7 cellular contexts compared by ENCODE assay signal in the genomic region with DNA sequence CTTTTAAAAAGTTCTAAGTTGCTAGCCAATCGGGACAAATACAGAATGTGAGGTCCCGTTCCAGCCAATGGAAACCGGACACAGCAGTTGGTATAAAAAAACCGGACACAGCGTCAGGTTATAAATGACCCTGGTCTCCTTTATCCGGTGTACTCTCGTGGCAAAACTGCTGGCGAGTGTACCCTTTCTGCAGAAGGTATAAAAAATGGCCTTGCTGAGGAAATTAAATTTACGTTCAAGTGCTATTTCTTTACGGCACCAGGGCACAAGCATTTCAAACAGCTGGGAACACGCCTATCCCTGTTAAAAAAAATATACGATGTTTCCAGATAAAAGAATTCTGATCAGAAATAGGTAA.
DNase-seq lines count a peak whose midpoint lies in the region; ATAC-seq, FAIRE-seq and TF ChIP-seq lines count a peak whose summit lies in the region.
"Not testable (repeated sequence)": the region's sequence is repeated elsewhere in the genome, so short reads cannot be mapped to it uniquely, and the experiment has no call there.

No MANE protein-coding gene starts in this region.

- not testable (repeated sequence) for H3K23me2 ChIP-seq in H1 (ENCODE audit: low read depth, low read length)

- not testable (repeated sequence) for FAIRE-seq in H1 (lab: Jason Lieb, UNC)

- not testable (repeated sequence) for H3K18ac ChIP-seq in H1 (ENCODE audit: extremely low read depth, low read length)

- peak overlapping the region; percentile 73; the same call in 1 of the 2 replicates for H3K4me2 ChIP-seq in HCT116 (ENCODE audit: low read length)
- 0 out of 2 replicates have a peak overlapping the region, but pooled peaks have one; percentile 62 for H3K4me2 ChIP-seq in OCI-LY7 (ENCODE audit: low read length)
- H3K4me2 ChIP-seq in H1 (ENCODE audit: insufficient read depth in 1 of 2, low read depth in 2 of 2, low read length in 2 of 2) = peak overlapping the region; percentile 14 to 64; a peak in 2 of 4 replicates
- peak overlapping the region; percentile 52 for H3K4me2 ChIP-seq in neural progenitor cell

- POLR2A ChIA-PET in HCT116 (lab: Charles Lee); OCI-LY7 (lab: Charles Lee): not testable (repeated sequence)
- POLR2A ChIA-PET in H1 (lab: Charles Lee; ENCODE audit: partially characterized antibody) = interaction anchor here (0.9 to 2.6 kb wide), 6 partner anchors 12 to 126 kb away, joined by 3 to 8 read pairs (median 4); no protein-coding TSS in a partner anchor

- TF ChIP-seq RAD21 in HCT116 (IDR thresholded peaks at IDR 0.05; ENCODE audit: low read depth); H1 (IDR thresholded peaks at IDR 0.05 in 1 of 2, conservative IDR thresholded peaks at IDR 0.05 in 1 of 2; ENCODE audit: low read depth in 2 of 2, low read length in 2 of 2): not testable (repeated sequence)

- peaks cover 28% of the 10 kb centered on the region for H3F3A ChIP-seq in neural progenitor cell (ENCODE audit: low read depth)

- 44% methylated on average over 10 of the region's 12 CpGs; no CpG with 5 or more reads in 1 of the 2 experiments for WGBS in H1 (ENCODE audit: extremely low coverage in 1 of 2, insufficient coverage in 1 of 2, insufficient read length in 1 of 2, insufficient replicate concordance in 2 of 2, low coverage in 1 of 2, low lambda C conversion rate in 2 of 2, missing lambda C conversion rate in 1 of 2), 2 experiments

- not testable (repeated sequence) for BruUV-seq in HCT116 (replicated peaks; lab: Mats Ljungman, UMichigan); OCI-LY7 (replicated peaks; lab: Mats Ljungman, UMichigan)

- H3K4ac ChIP-seq in H1 (replicated peaks; ENCODE audit: insufficient read length, low read depth, low read length) = not testable (repeated sequence)

- not testable (repeated sequence) for H2BK120ac ChIP-seq in H1 (replicated peaks; ENCODE audit: low read depth, low read length)

- H2BK5ac ChIP-seq in H1 (ENCODE audit: low read depth, low read length) = not testable (repeated sequence)

- H3K79me2 ChIP-seq in HCT116 (ENCODE audit: insufficient read depth, low read length) = peaks cover 99% of the 10 kb centered on the region
- H3K79me2 ChIP-seq in OCI-LY7 (ENCODE audit: insufficient read depth, low read depth, low read length) = peaks cover 98% of the 10 kb centered on the region
- H3K79me2 ChIP-seq in H1 (ENCODE audit: control insufficient read depth in 1 of 2, insufficient read depth in 2 of 2, low read length in 2 of 2) = peaks cover 33 to 97% of the 10 kb centered on the region in 2 experiments
- H3K79me2 ChIP-seq in neural progenitor cell (ENCODE audit: low read depth) = peaks cover 99% of the 10 kb centered on the region

- not testable (repeated sequence) for H3K9me3 ChIP-seq in CD4-positive, CD25-positive, alpha-beta regulatory T cell (ENCODE audit: control insufficient read depth in 2 of 2, low read length in 2 of 2); HCT116 (ENCODE audit: control insufficient read depth in 1 of 2, insufficient read depth in 1 of 2, low read depth in 1 of 2, low read length in 2 of 2); OCI-LY7 (ENCODE audit: low read length); H1 (ENCODE audit: insufficient read depth in 2 of 2, low read depth in 1 of 2, low read length in 1 of 2); iPS-20b (ENCODE audit: insufficient read depth, low read depth, low read length); neural progenitor cell (ENCODE audit: low read depth)

- peaks cover 30% of the 10 kb centered on the region for H3K79me1 ChIP-seq in H1 (ENCODE audit: low read depth, low read length)

- DNase-seq in CD4-positive, CD25-positive, alpha-beta regulatory T cell; HCT116 (ENCODE audit: low read depth, low spot score); OCI-LY7 (ENCODE audit: low spot score); H1 (ENCODE audit: low read depth in 1 of 2, low spot score in 2 of 2); neural progenitor cell (ENCODE audit: low spot score): not testable (repeated sequence)

- TF ChIP-seq POLR2A in HCT116 (IDR thresholded peaks at IDR 0.05; ENCODE audit: borderline replicate concordance, extremely low read depth, insufficient read depth, insufficient read length); H1 (IDR thresholded peaks at IDR 0.05; ENCODE audit: control extremely low read depth in 1 of 2, low read depth in 2 of 2, low read length in 2 of 2): not testable (repeated sequence)

- not testable (repeated sequence) for H2BK12ac ChIP-seq in H1 (ENCODE audit: low read depth, low read length)

- not testable (repeated sequence) for H3K9ac ChIP-seq in HCT116 (ENCODE audit: low read length); H1 (replicated peaks in 1 of 4; ENCODE audit: extremely low read depth in 1 of 4, low read depth in 3 of 4, low read length in 3 of 4)
- H3K9ac ChIP-seq in iPS-20b (ENCODE audit: low read depth, low read length) (peak overlapping the region; percentile 49; the same call in 1 of the 2 replicates), neural progenitor cell (peak overlapping the region; percentile 52)

- H3K36me3 ChIP-seq in CD4-positive, CD25-positive, alpha-beta regulatory T cell (ENCODE audit: control insufficient read depth, insufficient read depth, low read length); HCT116 (ENCODE audit: control insufficient read depth in 1 of 2, insufficient read depth in 2 of 2, low read length in 2 of 2); H1 (ENCODE audit: control insufficient read depth in 2 of 4, insufficient read depth in 4 of 4, low read length in 3 of 4); iPS-20b (ENCODE audit: insufficient read depth, low read depth, low read length); neural progenitor cell: not testable (repeated sequence)
- H3K36me3 ChIP-seq in OCI-LY7 (ENCODE audit: insufficient read depth, low read length) = peaks cover 38% of the 10 kb centered on the region

- peaks cover 41 to 100% (median 79%) of the 10 kb centered on the region in 4 donors for H3K4me1 Mint-ChIP-seq in CD4-positive, CD25-positive, alpha-beta regulatory T cell
- peaks cover 79% of the 10 kb centered on the region for H3K4me1 Mint-ChIP-seq in activated T-helper 17 cell treated with anti-CD3 and anti-CD28 coated beads, Interleukin-2, amount 50 U/mL, for 72 hours
- peaks cover 60% of the 10 kb centered on the region for H3K4me1 Mint-ChIP-seq in neural progenitor cell

- CTCF ChIA-PET in HCT116 (lab: Charles Lee); OCI-LY7 (lab: Charles Lee; ENCODE audit: unreplicated experiment): not testable (repeated sequence)
- CTCF ChIA-PET in H1 (lab: Charles Lee; ENCODE audit: partially characterized antibody) = interaction anchor here (1.0 to 1.7 kb wide), 6 partner anchors 10 to 98 kb away, joined by 3 to 4 read pairs (median 4); no protein-coding TSS in a partner anchor

- not testable (repeated sequence) for H2BK20ac ChIP-seq in H1 (ENCODE audit: low read length)

- intact Hi-C loops in HCT116 (cut with micrococcal nuclease); OCI-LY7 (cut with micrococcal nuclease; ENCODE audit: unreplicated experiment): not testable (repeated sequence)

- H3K9me2 ChIP-seq in HCT116 (ENCODE audit: insufficient read depth); OCI-LY7 (ENCODE audit: insufficient read depth, low read length): not testable (repeated sequence)

- H4K8ac ChIP-seq in H1 (ENCODE audit: extremely low read depth, insufficient read depth, low read length) = not testable (repeated sequence)

- peak overlapping the region in 1 of 3 donors; percentile 91 for H3K27ac Mint-ChIP-seq in CD4-positive, CD25-positive, alpha-beta regulatory T cell
- peak overlapping the region; percentile 91 for H3K27ac Mint-ChIP-seq in activated T-helper 17 cell treated with anti-CD3 and anti-CD28 coated beads, Interleukin-2, amount 50 U/mL, for 72 hours
- H3K27ac Mint-ChIP-seq in neural progenitor cell = not testable (repeated sequence)

- H3K36me3 Mint-ChIP-seq in CD4-positive, CD25-positive, alpha-beta regulatory T cell = peaks cover 11% of the 10 kb centered on the region
- H3K36me3 Mint-ChIP-seq in activated T-helper 17 cell treated with anti-CD3 and anti-CD28 coated beads, Interleukin-2, amount 50 U/mL, for 72 hours (ENCODE audit: low read depth) = peaks cover 37% of the 10 kb centered on the region
- not testable (repeated sequence) for H3K36me3 Mint-ChIP-seq in neural progenitor cell

- H3K4me3 Mint-ChIP-seq in CD4-positive, CD25-positive, alpha-beta regulatory T cell; neural progenitor cell: not testable (repeated sequence)
- peak overlapping the region; percentile 80 for H3K4me3 Mint-ChIP-seq in activated T-helper 17 cell treated with anti-CD3 and anti-CD28 coated beads, Interleukin-2, amount 50 U/mL, for 72 hours

- not testable (repeated sequence) for H2AK5ac ChIP-seq in H1 (ENCODE audit: low read depth, low read length)

- H4K5ac ChIP-seq in H1 (ENCODE audit: insufficient read length, low read depth, low read length) = not testable (repeated sequence)

- ATAC-seq in CD4-positive, CD25-positive, alpha-beta regulatory T cell (ENCODE audit: low read depth in 2 of 2); HCT116; activated T-helper 17 cell treated with anti-CD3 and anti-CD28 coated beads, Interleukin-2, amount 50 U/mL, for 72 hours (replicated peaks): not testable (repeated sequence)

- H4K20me1 ChIP-seq in HCT116 (ENCODE audit: insufficient read depth) (peaks cover 49% of the 10 kb centered on the region; the same call in 1 of the 2 replicates), OCI-LY7 (ENCODE audit: insufficient read depth, low read length) (peaks cover 44% of the 10 kb centered on the region), H1 (replicated peaks in 1 of 2; ENCODE audit: control insufficient read depth in 1 of 2, insufficient read depth in 2 of 2, low read length in 2 of 2) (peaks cover 45 to 50% of the 10 kb centered on the region in 2 experiments), neural progenitor cell (ENCODE audit: low read depth) (peaks cover 99% of the 10 kb centered on the region)

- not testable (repeated sequence) for H4K91ac ChIP-seq in H1 (replicated peaks; ENCODE audit: insufficient read length, low read length)

- H3K27me3 ChIP-seq in CD4-positive, CD25-positive, alpha-beta regulatory T cell (ENCODE audit: control insufficient read depth, insufficient read depth, low read length); HCT116 (ENCODE audit: insufficient read depth, low read length); H1 (replicated peaks in 1 of 4; ENCODE audit: control insufficient read depth in 3 of 4, extremely low read depth in 1 of 4, insufficient read depth in 3 of 4, low read length in 3 of 4); iPS-20b (ENCODE audit: insufficient read depth, low read length); neural progenitor cell: not testable (repeated sequence)

- H2BK15ac ChIP-seq in H1 (ENCODE audit: low read length) = not testable (repeated sequence)

- not testable (repeated sequence) for TF ChIP-seq EP300 in H1 (IDR thresholded peaks at IDR 0.05; ENCODE audit: borderline replicate concordance in 1 of 2, low read depth in 2 of 2, low read length in 2 of 2)

- H3K56ac ChIP-seq in H1 (replicated peaks; ENCODE audit: insufficient read length, low read depth, low read length) = not testable (repeated sequence)

- not testable (repeated sequence) for H3K23ac ChIP-seq in H1 (ENCODE audit: insufficient read length)

- H2AFZ ChIP-seq in HCT116 (ENCODE audit: low read depth, low read length, poor library complexity, severe bottlenecking); OCI-LY7 (ENCODE audit: low read length); H1 (ENCODE audit: low read length); neural progenitor cell (replicated peaks): not testable (repeated sequence)

- TF ChIP-seq CTCF in HCT116 (IDR thresholded peaks at IDR 0.05 in 2 of 3, conservative IDR thresholded peaks at IDR 0.05 in 1 of 3; ENCODE audit: borderline replicate concordance in 1 of 3, insufficient read depth in 1 of 3, low read depth in 2 of 3, low read length in 2 of 3); OCI-LY7 (conservative IDR thresholded peaks at IDR 0.05; ENCODE audit: low read length); H1 (IDR thresholded peaks at IDR 0.05; ENCODE audit: control extremely low read depth in 1 of 3, insufficient read depth in 1 of 3, low read depth in 1 of 3, low read length in 3 of 3); neural progenitor cell (IDR thresholded peaks at IDR 0.05): not testable (repeated sequence)

- not testable (repeated sequence) for H3K9me3 Mint-ChIP-seq in CD4-positive, CD25-positive, alpha-beta regulatory T cell; activated T-helper 17 cell treated with anti-CD3 and anti-CD28 coated beads, Interleukin-2, amount 50 U/mL, for 72 hours; neural progenitor cell

- RAD21 ChIA-PET in HCT116 (lab: Charles Lee; ENCODE audit: low non-redundant PET in 1 of 2, low total read pairs in 2 of 2, uncharacterized antibody in 2 of 2, unreplicated experiment in 2 of 2) = not testable (repeated sequence)

- H3K4me1 ChIP-seq in CD4-positive, CD25-positive, alpha-beta regulatory T cell (ENCODE audit: control insufficient read depth, insufficient read depth, low read length, poor library complexity, severe bottlenecking) = peaks cover 81% of the 10 kb centered on the region
- H3K4me1 ChIP-seq in HCT116 (ENCODE audit: control insufficient read depth in 1 of 2, insufficient read depth in 2 of 2, low read length in 2 of 2) = peaks cover 25 to 49% of the 10 kb centered on the region in 2 experiments
- H3K4me1 ChIP-seq in OCI-LY7 (ENCODE audit: insufficient read depth, low read length, poor library complexity, severe bottlenecking) = peaks cover 63% of the 10 kb centered on the region
- peaks cover 14 to 37% (median 24%) of the 10 kb centered on the region in 4 experiments for H3K4me1 ChIP-seq in H1 (replicated peaks in 1 of 4; ENCODE audit: control insufficient read depth in 3 of 4, insufficient read depth in 4 of 4, low read length in 3 of 4)
- H3K4me1 ChIP-seq in iPS-20b (ENCODE audit: insufficient read depth, low read length) = peaks cover 35% of the 10 kb centered on the region
- peaks cover 49% of the 10 kb centered on the region for H3K4me1 ChIP-seq in neural progenitor cell

- H3K4me3 ChIP-seq in CD4-positive, CD25-positive, alpha-beta regulatory T cell (ENCODE audit: low read depth, low read length); HCT116 (replicated peaks in 1 of 2; ENCODE audit: low read depth in 1 of 2, low read length in 2 of 2); OCI-LY7 (ENCODE audit: low read depth, low read length, poor library complexity, severe bottlenecking); iPS-20b (ENCODE audit: low read length); neural progenitor cell: not testable (repeated sequence)
- H3K4me3 ChIP-seq in H1 (ENCODE audit: extremely low read depth in 1 of 4, insufficient read depth in 2 of 4, low read depth in 3 of 4, low read length in 4 of 4) = peak overlapping the region in 1 of 4 experiments; percentile 23; a peak in 1 of 8 replicates

- H3K27ac ChIP-seq in CD4-positive, CD25-positive, alpha-beta regulatory T cell (ENCODE audit: insufficient read depth, low read length, poor library complexity, severe bottlenecking) = peak overlapping the region; percentile 85
- not testable (repeated sequence) for H3K27ac ChIP-seq in HCT116 (ENCODE audit: low read depth, low read length); OCI-LY7 (ENCODE audit: low read depth, low read length, poor library complexity, severe bottlenecking); H1 (ENCODE audit: low read depth, low read length); iPS-20b (ENCODE audit: low read length); neural progenitor cell

- not testable (repeated sequence) for H3K14ac ChIP-seq in H1 (ENCODE audit: insufficient read length)

- not testable (repeated sequence) for H3K27me3 Mint-ChIP-seq in CD4-positive, CD25-positive, alpha-beta regulatory T cell; activated T-helper 17 cell treated with anti-CD3 and anti-CD28 coated beads, Interleukin-2, amount 50 U/mL, for 72 hours; neural progenitor cell (ENCODE audit: insufficient read depth, low read depth)
